8 cellular contexts compared by ENCODE assay signal in genomic region chr4:13484045-13484748, GRCh38. TPM values are rescaled to one million over a fixed set of nuclear protein-coding genes. Genes with fewer than 3 reads are reported as not detected.
DNase-seq lines count a peak whose midpoint lies in the region; ATAC-seq and TF ChIP-seq lines count a peak whose summit lies in the region.

Gene RAB28 (minus strand): TSS chr4:13484340.

- TF ChIP-seq CTCF in epithelial cell of proximal tubule (conservative IDR thresholded peaks at IDR 0.05; ENCODE audit: low read depth, low read length): no peak

- H3K4me3 Mint-ChIP-seq in activated T-cell treated with anti-CD3 and anti-CD28 coated beads, Interleukin-2, amount 50 U/mL, for 24 hours: peak within 1 kb of the TSS; percentile 93

- peak; percentile 94 for DNase-seq in DMS53 treated with DMSO at 0.1 percent for 48 hours (lab: John Stamatoyannopoulos, UW; ENCODE audit: unreplicated experiment)
- peak; percentile 92 for DNase-seq in KG1 (lab: John Stamatoyannopoulos, UW)
- DNase-seq in activated T-cell treated with anti-CD3 and anti-CD28 coated beads, Interleukin-2, amount 50 U/mL, for 24 hours: peak; percentile 96
- peak; percentile 69 for DNase-seq in epithelial cell of proximal tubule (ENCODE audit: low read depth)
- peak; percentile 96 for DNase-seq in mucosa of gallbladder (ENCODE audit: low spot score)
- DNase-seq in stimulated activated CD8-positive, alpha-beta memory T cell treated with anti-CD3 and anti-CD28 coated beads, Interleukin-4, amount 100 ng/mL, for 24 hours (ENCODE audit: low read depth): peak; percentile 91

- H3K4me1 Mint-ChIP-seq in activated T-cell treated with anti-CD3 and anti-CD28 coated beads, Interleukin-2, amount 50 U/mL, for 24 hours (ENCODE audit: low read depth): peaks cover 32% of the 10 kb centered on the region

- peak within 1 kb of the TSS; percentile 100 for H3K27ac Mint-ChIP-seq in activated T-cell treated with anti-CD3 and anti-CD28 coated beads, Interleukin-2, amount 50 U/mL, for 24 hours

- peak; percentile 96 for ATAC-seq in GM21737 (IDR thresholded peaks at IDR 0.05; ENCODE audit: unreplicated experiment)

- peaks cover 13% of the 10 kb centered on the region for H3K27me3 Mint-ChIP-seq in activated T-cell treated with anti-CD3 and anti-CD28 coated beads, Interleukin-2, amount 50 U/mL, for 24 hours

- peaks cover 11% of the 10 kb centered on the region for H3K36me3 Mint-ChIP-seq in activated T-cell treated with anti-CD3 and anti-CD28 coated beads, Interleukin-2, amount 50 U/mL, for 24 hours (ENCODE audit: low read depth)

- H3K4me3 ChIP-seq in epithelial cell of proximal tubule (ENCODE audit: low read depth, low read length): peak within 1 kb of the TSS; percentile 77

- no peaks in the 10 kb centered on the region for H3K9me3 Mint-ChIP-seq in activated T-cell treated with anti-CD3 and anti-CD28 coated beads, Interleukin-2, amount 50 U/mL, for 24 hours

TF ChIP-seq in PFSK-1, 5 proteins besides CTCF, POLR2A, EP300 and RAD21:
- TF ChIP-seq SIN3A (IDR thresholded peaks at IDR 0.05; ENCODE audit: borderline replicate concordance, insufficient read depth, low read length) (peak; percentile 16; the same call in 1 of the 2 replicates), TAF1 (IDR thresholded peaks at IDR 0.05; ENCODE audit: borderline replicate concordance, insufficient read depth, low read length) (peak; percentile 90), REST (IDR thresholded peaks at IDR 0.05; ENCODE audit: insufficient read depth in 1 of 2, low read depth in 2 of 2, low read length in 2 of 2) (no peak), FOXP2 (optimal IDR thresholded peaks at IDR 0.05; ENCODE audit: borderline replicate concordance, extremely low read depth, extremely low read length, insufficient read depth) (peak; percentile 23), POLR2AphosphoS5 (IDR thresholded peaks at IDR 0.05; ENCODE audit: low read depth, low read length) (peak; percentile 67; the same call in 1 of the 2 replicates)
TF ChIP-seq in PFSK-1: peak in this region for 4.

RNA-seq across cellular contexts. Expression of gene RAB28, which starts in this region (rescaled TPM):
- 11.0 TPM for polyA plus RNA-seq in PFSK-1 (2012; ENCODE audit: insufficient read length, low read depth)
- 16.0 and 16.7 TPM in 2 replicates for total RNA-seq in epithelial cell of proximal tubule
- 13.5 TPM for total RNA-seq in mucosa of gallbladder

Comparison
In these comparisons a context has a peak if more than half of its experiments do, and no peak if none do; other contexts are left out.
1. Peak in every context shown above with its lines: DNase-seq, ATAC-seq and H3K4me3 ChIP-seq.